8 cellular contexts compared by ENCODE assay signal in the genomic region with DNA sequence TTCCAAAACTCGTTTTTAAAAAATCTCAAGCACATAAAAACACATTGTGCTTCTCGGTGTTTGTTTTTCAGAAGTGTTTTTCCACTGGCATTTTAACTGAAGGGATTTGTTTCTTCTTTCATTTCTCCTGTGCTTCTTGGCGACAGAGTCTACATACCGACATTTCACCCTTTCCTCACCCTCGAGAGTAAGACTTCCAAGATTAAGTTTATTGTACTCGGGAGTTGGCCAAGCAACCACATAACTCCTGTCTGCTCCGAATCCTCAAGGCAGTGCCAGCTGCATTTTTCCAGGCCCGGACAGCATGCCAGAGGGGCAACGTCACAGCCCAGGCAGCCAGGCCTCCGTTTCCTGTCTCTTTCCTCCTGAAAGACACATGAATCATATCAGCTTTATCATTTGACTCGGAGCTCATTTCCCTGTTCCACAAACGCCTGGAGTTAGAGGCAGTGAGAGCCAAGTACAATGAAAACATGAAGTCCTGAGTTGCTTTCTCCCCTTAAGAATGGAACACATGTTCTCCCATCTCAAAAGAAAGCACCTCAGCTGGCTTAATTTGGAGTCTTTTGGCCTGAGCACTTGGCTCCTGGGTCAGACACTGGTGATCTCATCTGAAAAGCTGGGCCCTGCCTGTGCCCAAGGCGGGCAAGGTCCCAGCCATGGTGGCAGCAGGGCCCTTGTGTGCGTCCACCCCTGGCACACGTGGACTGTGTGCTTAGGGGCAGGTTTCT. TPM values are rescaled to one million over a fixed set of nuclear protein-coding genes. Genes with fewer than 3 reads are reported as not detected.
DNase-seq lines count a peak whose midpoint lies in the region; ATAC-seq and TF ChIP-seq lines count a peak whose summit lies in the region.

No MANE protein-coding gene starts in this region.

- no peak overlapping the region for H2AFZ ChIP-seq in OCI-LY7 (ENCODE audit: low read length)

- no peak overlapping the region for H3K4me3 Mint-ChIP-seq in Caco-2 (ENCODE audit: unreplicated experiment)

- no peaks in the 10 kb centered on the region for H4K20me1 ChIP-seq in OCI-LY7 (ENCODE audit: insufficient read depth, low read length)

- H3K27me3 ChIP-seq in right cardiac atrium (ENCODE audit: control insufficient read depth, insufficient read depth) (no peaks in the 10 kb centered on the region), sigmoid colon (no peaks in the 10 kb centered on the region), Caco-2 (replicated peaks; ENCODE audit: control insufficient read depth, insufficient read depth, low read length) (no peaks in the 10 kb centered on the region)

- H3K4me1 Mint-ChIP-seq in Caco-2 (ENCODE audit: low read depth, unreplicated experiment), result no peaks in the 10 kb centered on the region

- H3K9me3 Mint-ChIP-seq in Caco-2 (ENCODE audit: unreplicated experiment), result no peaks in the 10 kb centered on the region

- peak; percentile 95 to 97 for ATAC-seq in right cardiac atrium

- H3K36me3 Mint-ChIP-seq in Caco-2 (ENCODE audit: insufficient read depth, unreplicated experiment), result no peaks in the 10 kb centered on the region

- H3K4me2 ChIP-seq in OCI-LY7 (ENCODE audit: low read length), result no peak overlapping the region

- 11% methylated on average over 15 of the region's 15 CpGs for WGBS in right cardiac atrium
- WGBS in sigmoid colon, 2 donors, result 27 to 57% methylated on average over 15 of the region's 15 CpGs

- BruUV-seq in Caco-2 (replicated peaks; lab: Mats Ljungman, UMichigan) (no TSS peak), OCI-LY7 (replicated peaks; lab: Mats Ljungman, UMichigan) (no TSS peak)

- DNase-seq in GM04503 (ENCODE audit: low read depth), result peak; percentile 98
- peak; percentile 93 to 96 (median 95) for DNase-seq in right cardiac atrium
- peak; percentile 96 for DNase-seq in sigmoid colon
- no peak for DNase-seq in Caco-2
- no peak for DNase-seq in OCI-LY7 (ENCODE audit: low spot score)
- no peak for DNase-seq in middle frontal gyrus (ENCODE audit: extremely low spot score, low spot score)
- DNase-seq in NCI-H187 (lab: John Stamatoyannopoulos, UW), result no peak

- TF ChIP-seq CTCF in sigmoid colon (IDR thresholded peaks at IDR 0.05), result no peak
- no peak for TF ChIP-seq CTCF in Caco-2 (IDR thresholded peaks at IDR 0.05; ENCODE audit: insufficient read depth in 1 of 2, low read depth in 1 of 2, low read length in 1 of 2, severe bottlenecking in 1 of 2, unreplicated experiment in 1 of 2)
- TF ChIP-seq CTCF in OCI-LY7 (conservative IDR thresholded peaks at IDR 0.05; ENCODE audit: low read length), result no peak

- no peak overlapping the region for H3K4me3 ChIP-seq in right cardiac atrium (ENCODE audit: low read length)
- H3K4me3 ChIP-seq in sigmoid colon, result peak overlapping the region in 3 of 4 donors; percentile 12 to 35 (median 25)
- H3K4me3 ChIP-seq in Caco-2 (ENCODE audit: low read depth, low read length), result no peak overlapping the region
- no peak overlapping the region for H3K4me3 ChIP-seq in OCI-LY7 (ENCODE audit: low read depth, low read length, poor library complexity, severe bottlenecking)

- POLR2A ChIA-PET in Caco-2 (lab: Charles Lee), result no interaction called here
- POLR2A ChIA-PET in OCI-LY7 (lab: Charles Lee), result no interaction called here

- no peak for TF ChIP-seq POLR2A in sigmoid colon (IDR thresholded peaks at IDR 0.05)

- CTCF ChIA-PET in Caco-2 (lab: Charles Lee) (no interaction called here), OCI-LY7 (lab: Charles Lee; ENCODE audit: unreplicated experiment) (no interaction called here)

- H3K36me3 ChIP-seq in sigmoid colon (no peaks in the 10 kb centered on the region), Caco-2 (ENCODE audit: control insufficient read depth, insufficient read depth, low read length) (no peaks in the 10 kb centered on the region), OCI-LY7 (ENCODE audit: insufficient read depth, low read length) (no peaks in the 10 kb centered on the region)

- H3K27ac Mint-ChIP-seq in Caco-2 (ENCODE audit: unreplicated experiment), result no peak overlapping the region

- H3K9me3 ChIP-seq in right cardiac atrium (ENCODE audit: control insufficient read depth, low read length), result no peaks in the 10 kb centered on the region
- H3K9me3 ChIP-seq in sigmoid colon, result no peaks in the 10 kb centered on the region
- H3K9me3 ChIP-seq in Caco-2, result no peaks in the 10 kb centered on the region
- H3K9me3 ChIP-seq in OCI-LY7 (ENCODE audit: low read length), result no peaks in the 10 kb centered on the region

- H3K4me1 ChIP-seq in right cardiac atrium (ENCODE audit: control insufficient read depth, insufficient read depth, low read length) (peaks cover 2% of the 10 kb centered on the region), sigmoid colon (peaks cover 0 to 39% (median 21%) of the 10 kb centered on the region in 4 donors), Caco-2 (no peaks in the 10 kb centered on the region), OCI-LY7 (ENCODE audit: insufficient read depth, low read length, poor library complexity, severe bottlenecking) (no peaks in the 10 kb centered on the region)

- no peaks in the 10 kb centered on the region for H3K9me2 ChIP-seq in OCI-LY7 (ENCODE audit: insufficient read depth, low read length)

- no peaks in the 10 kb centered on the region for H3K27me3 Mint-ChIP-seq in Caco-2 (ENCODE audit: insufficient read depth, unreplicated experiment)

- no peaks in the 10 kb centered on the region for H3K79me2 ChIP-seq in OCI-LY7 (ENCODE audit: insufficient read depth, low read depth, low read length)

- H3K27ac ChIP-seq in angular gyrus (ENCODE audit: low read depth, low read length) (peak overlapping the region; percentile 65), right cardiac atrium (ENCODE audit: low read length) (peak overlapping the region; percentile 86), sigmoid colon (peak overlapping the region; percentile 89 to 95 (median 92)), OCI-LY7 (ENCODE audit: low read depth, low read length, poor library complexity, severe bottlenecking) (no peak overlapping the region)

- intact Hi-C loops in right cardiac atrium (cut with DNase I) (loop anchor here in 3 of 4 donors (2.0 to 10.0 kb wide), 3 partner anchors 61 to 79 kb away; no protein-coding TSS in a partner anchor), sigmoid colon (cut with DNase I) (loop anchor here (2.0 to 5.0 kb wide), 2 partner anchors 73 to 86 kb away; no protein-coding TSS in a partner anchor), Caco-2 (cut with micrococcal nuclease; ENCODE audit: unreplicated experiment) (no loop called here), OCI-LY7 (cut with micrococcal nuclease; ENCODE audit: unreplicated experiment) (no loop called here)

- TF ChIP-seq EP300 in sigmoid colon (IDR thresholded peaks at IDR 0.05), result peak in 3 of 4 donors; percentile 70 to 84 (median 79)

RNA-seq across cellular contexts. Expression of gene FAM50B, which starts 23.2 kb away (rescaled TPM):
- total RNA-seq in right cardiac atrium (10 to 100 TPM; 14.0 to 25.3 (median 23.9) TPM), sigmoid colon (10 to 100 TPM in 3 of 4 donors, 1 to 10 TPM in 1; 9.6 to 16.1 (median 13.3) TPM), Caco-2 (2022) (not detected in 2 replicates), OCI-LY7 (2022) (not detected in 2 replicates)
- polyA plus RNA-seq in right cardiac atrium (18.4 TPM), sigmoid colon (1 to 10 TPM; 2.5 to 8.4 (median 5.4) TPM)
- not detected in 2 replicates for total RNA-seq in OCI-LY7 (2014; rRNA removed; shearing (Covaris generic))

Comparison
In these comparisons a context has a peak if more than half of its experiments do, and no peak if none do; other contexts are left out.
1. DNase-seq: peak in GM04503 (single experiment), right cardiac atrium (3 of 3) and sigmoid colon (single experiment); none in Caco-2 (0 of 2), OCI-LY7 (single experiment), middle frontal gyrus (single experiment) and NCI-H187 (0 of 2).
2. H3K4me3 ChIP-seq: peak in sigmoid colon (3 of 4); none in right cardiac atrium (single experiment), Caco-2 (single experiment) and OCI-LY7 (single experiment).
3. RNA of gene FAM50B, which starts 23.2 kb away (total RNA-seq): 14.0 to 25.3 TPM in right cardiac atrium and 9.6 to 16.1 TPM in sigmoid colon; not detected in Caco-2 and not detected in OCI-LY7; every median in the first group is over 10 times any median in the second.
4. intact Hi-C loops: an anchor here in right cardiac atrium (2.0 to 10.0 kb wide) and sigmoid colon (2.0 to 5.0 kb wide); none called in Caco-2 and OCI-LY7.